In genomic region chr10:32376780-32377179, GRCh38 we compare ENCODE assay signal across 1 cellular context.
TF ChIP-seq lines count a peak whose summit lies in the region.

No MANE protein-coding gene starts in this region.

TF ChIP-seq in WTC11, 78 proteins besides CTCF, POLR2A, EP300 and RAD21 (continued from another document):
- TF ChIP-seq, protein P1, sequence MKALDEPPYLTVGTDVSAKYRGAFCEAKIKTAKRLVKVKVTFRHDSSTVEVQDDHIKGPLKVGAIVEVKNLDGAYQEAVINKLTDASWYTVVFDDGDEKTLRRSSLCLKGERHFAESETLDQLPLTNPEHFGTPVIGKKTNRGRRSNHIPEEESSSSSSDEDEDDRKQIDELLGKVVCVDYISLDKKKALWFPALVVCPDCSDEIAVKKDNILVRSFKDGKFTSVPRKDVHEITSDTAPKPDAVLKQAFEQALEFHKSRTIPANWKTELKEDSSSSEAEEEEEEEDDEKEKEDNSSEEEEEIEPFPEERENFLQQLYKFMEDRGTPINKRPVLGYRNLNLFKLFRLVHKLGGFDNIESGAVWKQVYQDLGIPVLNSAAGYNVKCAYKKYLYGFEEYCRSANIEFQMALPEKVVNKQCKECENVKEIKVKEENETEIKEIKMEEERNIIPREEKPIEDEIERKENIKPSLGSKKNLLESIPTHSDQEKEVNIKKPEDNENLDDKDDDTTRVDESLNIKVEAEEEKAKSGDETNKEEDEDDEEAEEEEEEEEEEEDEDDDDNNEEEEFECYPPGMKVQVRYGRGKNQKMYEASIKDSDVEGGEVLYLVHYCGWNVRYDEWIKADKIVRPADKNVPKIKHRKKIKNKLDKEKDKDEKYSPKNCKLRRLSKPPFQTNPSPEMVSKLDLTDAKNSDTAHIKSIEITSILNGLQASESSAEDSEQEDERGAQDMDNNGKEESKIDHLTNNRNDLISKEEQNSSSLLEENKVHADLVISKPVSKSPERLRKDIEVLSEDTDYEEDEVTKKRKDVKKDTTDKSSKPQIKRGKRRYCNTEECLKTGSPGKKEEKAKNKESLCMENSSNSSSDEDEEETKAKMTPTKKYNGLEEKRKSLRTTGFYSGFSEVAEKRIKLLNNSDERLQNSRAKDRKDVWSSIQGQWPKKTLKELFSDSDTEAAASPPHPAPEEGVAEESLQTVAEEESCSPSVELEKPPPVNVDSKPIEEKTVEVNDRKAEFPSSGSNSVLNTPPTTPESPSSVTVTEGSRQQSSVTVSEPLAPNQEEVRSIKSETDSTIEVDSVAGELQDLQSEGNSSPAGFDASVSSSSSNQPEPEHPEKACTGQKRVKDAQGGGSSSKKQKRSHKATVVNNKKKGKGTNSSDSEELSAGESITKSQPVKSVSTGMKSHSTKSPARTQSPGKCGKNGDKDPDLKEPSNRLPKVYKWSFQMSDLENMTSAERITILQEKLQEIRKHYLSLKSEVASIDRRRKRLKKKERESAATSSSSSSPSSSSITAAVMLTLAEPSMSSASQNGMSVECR (CRISPR knock-in tag; IDR thresholded peaks at IDR 0.05; ENCODE audit: borderline replicate concordance) = no peak
- no peak for TF ChIP-seq CREB1 (CRISPR knock-in tag; IDR thresholded peaks at IDR 0.05)
- no peak for TF ChIP-seq AR (CRISPR knock-in tag; IDR thresholded peaks at IDR 0.05)
- TF ChIP-seq OVOL2 (CRISPR knock-in tag; IDR thresholded peaks at IDR 0.05; ENCODE audit: borderline replicate concordance) = no peak
- no peak for TF ChIP-seq EMX1 (CRISPR knock-in tag; IDR thresholded peaks at IDR 0.05)
TF ChIP-seq in WTC11: peak in this region for 0.
